36 cellular contexts compared by ENCODE assay signal in genomic region chr6:123240626-123241025, GRCh38.
"Had no signal": no experiment of that assay in that cellular context is flagged by ENCODE, and none has a peak within 500 bp of the region (broad histone marks: within the 10 kb centered on the region; RNA-seq: fewer than 3 reads in every experiment).

No MANE protein-coding gene starts in this region.

- H3K4me1 Mint-ChIP-seq: activated B cell treated with CpG ODN at 0.5 μM for 24 hours; activated CD4-positive, alpha-beta T cell treated with anti-CD3 and anti-CD28 coated beads, Interleukin-2, amount 10 ng/mL, durations not matched to agents 24 days and 14 days; activated naive CD8-positive, alpha-beta T cell treated with anti-CD3 and anti-CD28 coated beads for 36 hours; activated T-helper 17 cell treated with anti-CD3 and anti-CD28 coated beads, Interleukin-2, amount 50 U/mL, for 72 hours; brain; central memory CD8-positive, alpha-beta T cell had no signal

- H3K36me3 ChIP-seq: ascending aorta, cardiac muscle cell had no signal

- ATAC-seq: activated CD8-positive, alpha-beta T cell treated with anti-CD3 and anti-CD28 coated beads for 36 hours; activated naive CD4-positive, alpha-beta T cell treated with anti-CD3 and anti-CD28 coated beads, Interleukin-2, amount 50 U/mL, for 72 hours; activated T-cell treated with anti-CD3 and anti-CD28 coated beads, Interleukin-2, amount 50 U/mL, for 4 hours; activated T-cell treated with anti-CD3 and anti-CD28 coated beads, Interleukin-2, amount 50 U/mL, for 72 hours; activated T-helper 17 cell treated with anti-CD3 and anti-CD28 coated beads, Interleukin-2, amount 50 U/mL, for 72 hours had no signal

- FAIRE-seq: bronchial epithelial cell, TTC549 had no signal

- H3K4me3 Mint-ChIP-seq: activated B cell treated with CpG ODN at 0.5 μM for 24 hours; activated CD4-positive, alpha-beta memory T cell treated with anti-CD3 and anti-CD28 coated beads for 36 hours; activated CD4-positive, alpha-beta T cell treated with anti-CD3 and anti-CD28 coated beads, Interleukin-2, amount 10 ng/mL, durations not matched to agents 24 days and 14 days; activated CD8-positive, alpha-beta T cell treated with anti-CD3 and anti-CD28 coated beads for 36 hours; activated naive CD4-positive, alpha-beta T cell treated with anti-CD3 and anti-CD28 coated beads for 36 hours; activated naive CD8-positive, alpha-beta T cell treated with anti-CD3 and anti-CD28 coated beads for 36 hours; activated T-cell treated with anti-CD3 and anti-CD28 coated beads, Interleukin-2, amount 50 U/mL, for 4 hours; activated T-cell treated with anti-CD3 and anti-CD28 coated beads, Interleukin-2, amount 50 U/mL, for 72 hours; activated T-helper 1 cell treated with anti-CD3 and anti-CD28 coated beads, Interleukin-12 subunit alpha, Interleukin-12 subunit beta, Interleukin-2, Interleukin-4 antibody, amounts not matched to agents 30 ng/mL and 10 ng/mL and 1 ng/mL, durations not matched to agents 14 hours and 24 hours and 36 hours; activated T-helper 17 cell treated with anti-CD3 and anti-CD28 coated beads, Interleukin-2, amount 50 U/mL, for 72 hours; brain; central memory CD8-positive, alpha-beta T cell; T-helper 1 cell treated with Interleukin-12 subunit alpha and Interleukin-12 subunit beta and Interleukin-4 antibody, amounts not matched to agents 30 μg/mL and 1 μg/mL, for 36 hours; T-helper 2 cell treated with Interferon-gamma antibody and Interleukin-4, amounts not matched to agents 5 μg/mL and 100 μg/mL, for 36 hours had no signal

- H3K9me3 Mint-ChIP-seq: activated T-helper 1 cell treated with anti-CD3 and anti-CD28 coated beads, Interleukin-12 subunit alpha, Interleukin-12 subunit beta, Interleukin-2, Interleukin-4 antibody, amounts not matched to agents 30 ng/mL and 10 ng/mL and 1 ng/mL, durations not matched to agents 14 hours and 24 hours and 36 hours; T-helper 1 cell treated with Interleukin-12 subunit alpha and Interleukin-12 subunit beta and Interleukin-4 antibody, amounts not matched to agents 30 μg/mL and 1 μg/mL, for 36 hours had no signal

- H3K36me3 Mint-ChIP-seq: activated CD4-positive, alpha-beta memory T cell treated with anti-CD3 and anti-CD28 coated beads for 36 hours; activated naive CD8-positive, alpha-beta T cell treated with anti-CD3 and anti-CD28 coated beads for 36 hours had no signal

- DNase-seq: activated B cell treated with CpG ODN at 0.5 μM for 24 hours; activated CD4-positive, alpha-beta memory T cell treated with anti-CD3 and anti-CD28 coated beads for 36 hours; activated CD4-positive, alpha-beta T cell treated with anti-CD3 and anti-CD28 coated beads for 4 hours; activated CD4-positive, alpha-beta T cell treated with anti-CD3 and anti-CD28 coated beads, Interleukin-2, amount 10 ng/mL, durations not matched to agents 24 days and 14 days; activated CD4-positive, alpha-beta T cell treated with anti-CD3 and anti-CD28 coated beads, Interleukin-2, amount 50 U/mL, for 1 hour; activated CD4-positive, alpha-beta T cell treated with anti-CD3 and anti-CD28 coated beads, Interleukin-2, amount 50 U/mL, for 4 hours; activated CD4-positive, CD25-positive, alpha-beta regulatory T cell treated with anti-CD3 and anti-CD28 coated beads, Interleukin-2, amount 50 U/mL, for 72 hours; activated CD8-positive, alpha-beta memory T cell treated with anti-CD3 and anti-CD28 coated beads, Interleukin-2, amount 50 U/mL, for 4 hours; activated CD8-positive, alpha-beta T cell treated with anti-CD3 and anti-CD28 coated beads for 36 hours; activated effector memory CD4-positive, alpha-beta T cell treated with anti-CD3 and anti-CD28 coated beads, Interleukin-2, amount 50 U/mL, for 16 hours; activated gamma-delta T cell treated with Interleukin-2 at 50 U/mL for 16 hours; activated naive CD4-positive, alpha-beta T cell; activated naive CD4-positive, alpha-beta T cell treated with anti-CD3 and anti-CD28 coated beads for 36 hours; activated naive CD4-positive, alpha-beta T cell treated with anti-CD3 and anti-CD28 coated beads, Interleukin-2, amount 50 U/mL, for 16 hours; activated naive CD8-positive, alpha-beta T cell treated with anti-CD3 and anti-CD28 coated beads for 36 hours; activated T-cell treated with anti-CD3 and anti-CD28 coated beads for 4 hours; activated T-cell treated with anti-CD3 and anti-CD28 coated beads, Interleukin-2, amount 50 U/mL, for 1 hour; activated T-cell treated with anti-CD3 and anti-CD28 coated beads, Interleukin-2, amount 50 U/mL, for 4 hours; activated T-cell treated with anti-CD3 and anti-CD28 coated beads, Interleukin-2, amount 50 U/mL, for 72 hours; amygdala; anterior cingulate cortex; cerebellar nuclear complex; T-helper 2 cell; T-helper 9 cell had no signal

- H3K27ac Mint-ChIP-seq: activated B cell treated with CpG ODN at 0.5 μM for 24 hours; activated CD4-positive, alpha-beta memory T cell treated with anti-CD3 and anti-CD28 coated beads for 36 hours; activated CD4-positive, alpha-beta T cell treated with anti-CD3 and anti-CD28 coated beads, Interleukin-2, amount 10 ng/mL, durations not matched to agents 24 days and 14 days; activated CD8-positive, alpha-beta T cell treated with anti-CD3 and anti-CD28 coated beads for 36 hours; activated naive CD4-positive, alpha-beta T cell treated with anti-CD3 and anti-CD28 coated beads for 36 hours; activated naive CD4-positive, alpha-beta T cell treated with anti-CD3 and anti-CD28 coated beads, Interleukin-2, amount 50 U/mL, for 72 hours; activated naive CD8-positive, alpha-beta T cell treated with anti-CD3 and anti-CD28 coated beads for 36 hours; activated T-cell treated with anti-CD3 and anti-CD28 coated beads, Interleukin-2, amount 50 U/mL, for 72 hours; activated T-helper 1 cell treated with anti-CD3 and anti-CD28 coated beads, Interleukin-12 subunit alpha, Interleukin-12 subunit beta, Interleukin-2, Interleukin-4 antibody, amounts not matched to agents 30 ng/mL and 10 ng/mL and 1 ng/mL, durations not matched to agents 14 hours and 24 hours and 36 hours; activated T-helper 17 cell treated with anti-CD3 and anti-CD28 coated beads, Interleukin-2, amount 50 U/mL, for 72 hours; brain; T-helper 1 cell treated with Interleukin-12 subunit alpha and Interleukin-12 subunit beta and Interleukin-4 antibody, amounts not matched to agents 30 μg/mL and 1 μg/mL, for 36 hours; T-helper 2 cell treated with Interferon-gamma antibody and Interleukin-4, amounts not matched to agents 5 μg/mL and 100 μg/mL, for 36 hours had no signal

- H3K27me3 ChIP-seq: ascending aorta, cardiac muscle cell had no signal

- H3K27me3 Mint-ChIP-seq: activated B cell treated with CpG ODN at 0.5 μM for 24 hours; activated CD4-positive, alpha-beta memory T cell treated with anti-CD3 and anti-CD28 coated beads for 36 hours; activated CD4-positive, alpha-beta T cell treated with anti-CD3 and anti-CD28 coated beads, Interleukin-2, amount 10 ng/mL, durations not matched to agents 24 days and 14 days; activated CD8-positive, alpha-beta T cell treated with anti-CD3 and anti-CD28 coated beads for 36 hours; activated naive CD8-positive, alpha-beta T cell treated with anti-CD3 and anti-CD28 coated beads for 36 hours; activated T-helper 17 cell treated with anti-CD3 and anti-CD28 coated beads, Interleukin-2, amount 50 U/mL, for 72 hours; brain; central memory CD8-positive, alpha-beta T cell had no signal

- H3K27ac ChIP-seq: ascending aorta, cardiac muscle cell, VCaP had no signal

- H3K9me3 ChIP-seq: ascending aorta had no signal

- H3K4me1 ChIP-seq: ascending aorta had no signal

- H3K4me3 ChIP-seq: ascending aorta, cardiac muscle cell had no signal
